Comparison of ENCODE assay signal across 22 cellular contexts in genomic region chr6:9062581-9062980, GRCh38.
"Had no signal": no experiment of that assay in that cellular context is flagged by ENCODE, and none has a peak within 500 bp of the region (broad histone marks: within the 10 kb centered on the region; RNA-seq: fewer than 3 reads in every experiment).

No MANE protein-coding gene starts in this region.

- H3K27ac Mint-ChIP-seq: activated naive CD4-positive, alpha-beta T cell treated with anti-CD3 and anti-CD28 coated beads for 36 hours; activated naive CD8-positive, alpha-beta T cell; T-helper 1 cell treated with Interleukin-12 subunit alpha and Interleukin-12 subunit beta and Interleukin-4 antibody, amounts not matched to agents 30 μg/mL and 1 μg/mL, for 36 hours had no signal

- H3K9me3 Mint-ChIP-seq: activated naive CD4-positive, alpha-beta T cell treated with anti-CD3 and anti-CD28 coated beads for 36 hours; T-helper 1 cell treated with Interleukin-12 subunit alpha and Interleukin-12 subunit beta and Interleukin-4 antibody, amounts not matched to agents 30 μg/mL and 1 μg/mL, for 36 hours had no signal

- FAIRE-seq: K562 had no signal

- H3K4me3 ChIP-seq: K562, Peyer's patch had no signal

- H3K9me3 ChIP-seq: Peyer's patch had no signal

- H3K36me3 ChIP-seq: brain microvascular endothelial cell, Peyer's patch had no signal

- DNase-seq: activated CD4-positive, alpha-beta T cell treated with anti-CD3 and anti-CD28 coated beads for 48 hours; activated CD4-positive, alpha-beta T cell treated with anti-CD3 and anti-CD28 coated beads, Interleukin-2, amount 50 U/mL, for 48 hours; activated CD8-positive, alpha-beta memory T cell treated with anti-CD3 and anti-CD28 coated beads for 24 hours; activated effector memory CD4-positive, alpha-beta T cell treated with anti-CD3 and anti-CD28 coated beads, Interleukin-2, amount 50 U/mL, for 16 hours; activated naive CD4-positive, alpha-beta T cell treated with anti-CD3 and anti-CD28 coated beads for 36 hours; activated T-cell treated with anti-CD3 and anti-CD28 coated beads, Interleukin-2, amount 50 U/mL, for 4 hours; brain microvascular endothelial cell; cerebellar nuclear complex; Karpas-422; NCI-H1417; NCI-H2029; NCI-H2107; NCI-H2227 treated with DMSO at 0.1 percent for 48 hours; NCI-H446 treated with DMSO at 0.1 percent for 48 hours; NCI-H524 treated with DMSO at 0.1 percent for 48 hours; NCI-H774; NK-92 treated with Interleukin-12 subunit alpha and Interleukin-12 subunit beta, amount 100 ng/mL, for 24 hours; Peyer's patch; SHP77 treated with DMSO at 0.1 percent for 48 hours had no signal

- H3K4me3 Mint-ChIP-seq: activated naive CD4-positive, alpha-beta T cell treated with anti-CD3 and anti-CD28 coated beads for 36 hours; activated naive CD8-positive, alpha-beta T cell; activated T-cell treated with anti-CD3 and anti-CD28 coated beads, Interleukin-2, amount 50 U/mL, for 4 hours; T-helper 1 cell treated with Interleukin-12 subunit alpha and Interleukin-12 subunit beta and Interleukin-4 antibody, amounts not matched to agents 30 μg/mL and 1 μg/mL, for 36 hours had no signal

- H3K27me3 ChIP-seq: brain microvascular endothelial cell, Peyer's patch had no signal

- H3K4me1 ChIP-seq: Peyer's patch had no signal

- H3K36me3 Mint-ChIP-seq: activated naive CD8-positive, alpha-beta T cell had no signal

- H3K27ac ChIP-seq: brain microvascular endothelial cell, Peyer's patch had no signal
